In the genomic region with DNA sequence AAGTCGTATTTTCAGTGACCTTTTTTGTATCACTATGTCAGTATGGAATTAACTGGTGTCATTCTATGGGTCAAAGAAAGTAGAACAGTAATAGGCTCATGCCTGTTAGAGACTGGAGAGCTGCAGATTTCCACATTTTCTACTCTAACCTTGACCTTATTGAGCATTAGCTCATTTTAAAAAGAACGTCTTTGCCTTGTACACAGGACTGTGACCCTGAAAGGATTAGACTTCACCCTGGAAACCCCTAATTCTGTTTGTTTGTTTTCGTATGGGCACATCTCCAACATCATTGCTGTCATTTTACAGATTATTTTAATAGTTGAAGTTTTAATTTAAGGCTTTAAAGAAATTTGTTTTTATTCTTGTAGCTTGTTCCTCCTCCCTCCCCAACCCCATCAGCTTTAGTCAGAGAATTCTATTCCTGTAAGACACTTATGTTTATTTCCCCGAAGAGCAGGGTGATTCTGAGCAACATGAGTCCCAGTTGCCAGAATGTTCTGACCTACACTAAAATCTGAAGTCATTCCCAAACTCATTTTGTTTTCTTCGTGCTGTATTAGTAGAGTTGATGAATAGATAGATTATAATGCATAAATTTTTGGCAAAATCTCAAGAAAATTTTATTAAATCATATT, we compare ENCODE assay signal across 15 cellular contexts.
DNase-seq lines count a peak whose midpoint lies in the region; TF ChIP-seq lines count a peak whose summit lies in the region.
"Had no signal": no experiment of that assay in that cellular context is flagged by ENCODE, and none has a peak within 500 bp of the region (broad histone marks: within the 10 kb centered on the region; RNA-seq: fewer than 3 reads in every experiment).

No MANE protein-coding gene starts in this region.

- peaks cover 0 to 39% (median 12%) of the 10 kb centered on the region in 6 donors for H3K9me3 Mint-ChIP-seq in immature natural killer cell

- no peak overlapping the region for H3K27ac Mint-ChIP-seq in immature natural killer cell
- H3K27ac Mint-ChIP-seq: CD14-positive monocyte had no signal

- no peaks in the 10 kb centered on the region for H3K27me3 Mint-ChIP-seq in immature natural killer cell (ENCODE audit: low read depth in 3 of 3)

- no peak overlapping the region for H3K4me3 Mint-ChIP-seq in immature natural killer cell
- H3K4me3 Mint-ChIP-seq: CD14-positive monocyte had no signal

- no peak overlapping the region for H3K4me3 ChIP-seq in fibroblast of mammary gland (ENCODE audit: control insufficient read depth, low read depth, low read length)
- H3K4me3 ChIP-seq: A549 had no signal

- DNase-seq in NCI-H82 (lab: John Stamatoyannopoulos, UW) (peak; percentile 44), NCI-H82 treated with DMSO at 0.1 percent for 48 hours (lab: John Stamatoyannopoulos, UW; ENCODE audit: unreplicated experiment) (no peak), NCI-H748 treated with DMSO at 0.1 percent for 48 hours (lab: John Stamatoyannopoulos, UW) (peak; percentile 34), fibroblast of mammary gland (ENCODE audit: low read depth) (peak; percentile 35), amygdala (lab: John Stamatoyannopoulos, UW) (no peak), immature natural killer cell (no peak), RKO (ENCODE audit: low spot score) (no peak)
- no peak for DNase-seq in stimulated activated CD4-positive, alpha-beta T cell treated with anti-CD3 and anti-CD28 coated beads, Interleukin-2, amount 100 ng/mL, for 24 hours
- DNase-seq: Calu3, Karpas-422, NCI-H2171 treated with DMSO at 0.1 percent for 48 hours, NCI-H526, Right ventricle myocardium superior had no signal

- TF ChIP-seq CTCF in fibroblast of mammary gland (conservative IDR thresholded peaks at IDR 0.05; ENCODE audit: control insufficient read depth, insufficient read depth, low read depth, low read length): no peak

- no peaks in the 10 kb centered on the region for H3K36me3 Mint-ChIP-seq in immature natural killer cell
- H3K36me3 Mint-ChIP-seq: CD14-positive monocyte had no signal

- H3K4me1 Mint-ChIP-seq in immature natural killer cell: no peaks in the 10 kb centered on the region
- H3K4me1 Mint-ChIP-seq: CD14-positive monocyte had no signal

Comparison
In these comparisons a context has a peak if more than half of its experiments do, and no peak if none do; other contexts are left out.
1. DNase-seq: peak in NCI-H82 (single experiment), NCI-H748 treated with DMSO at 0.1 percent for 48 hours (single experiment) and fibroblast of mammary gland (single experiment); none in NCI-H82 treated with DMSO at 0.1 percent for 48 hours (single experiment), amygdala (0 of 56), stimulated activated CD4-positive, alpha-beta T cell treated with anti-CD3 and anti-CD28 coated beads, Interleukin-2, amount 100 ng/mL, for 24 hours (0 of 2), immature natural killer cell (0 of 3) and RKO (single experiment).